Comparison of ENCODE assay signal across 1 cellular context in genomic region chr2:235504459-235505200, GRCh38.
TF ChIP-seq lines count a peak whose summit lies in the region.

No MANE protein-coding gene starts in this region.

TF ChIP-seq in A549, 52 proteins besides CTCF, POLR2A, EP300 and RAD21 (continued from another document):
- TF ChIP-seq FOSB (CRISPR knock-in tag; IDR thresholded peaks at IDR 0.05) (no peak), NPAS2 (CRISPR knock-in tag; IDR thresholded peaks at IDR 0.05; ENCODE audit: borderline replicate concordance) (no peak)
